ENCODE assay signal across 16 cellular contexts in genomic region chr11:78926633-78927347, GRCh38.
"Had no signal": no experiment of that assay in that cellular context is flagged by ENCODE, and none has a peak within 500 bp of the region (broad histone marks: within the 10 kb centered on the region; RNA-seq: fewer than 3 reads in every experiment).

No MANE protein-coding gene starts in this region.

- FAIRE-seq: bronchial epithelial cell, pancreas had no signal

- H3K27me3 ChIP-seq: pancreas, testis had no signal

- H3K9me3 Mint-ChIP-seq: activated CD4-positive, alpha-beta memory T cell treated with anti-CD3 and anti-CD28 coated beads for 36 hours; activated naive CD8-positive, alpha-beta T cell treated with anti-CD3 and anti-CD28 coated beads for 36 hours; activated T-cell treated with anti-CD3 and anti-CD28 coated beads, Interleukin-2, amount 50 U/mL, for 72 hours; nephron progenitor cell; T-cell had no signal

- H3K4me3 ChIP-seq: pancreas, testis had no signal

- H3K36me3 ChIP-seq: pancreas had no signal

- H3K4me3 Mint-ChIP-seq: activated CD4-positive, alpha-beta memory T cell treated with anti-CD3 and anti-CD28 coated beads for 36 hours; activated naive CD8-positive, alpha-beta T cell treated with anti-CD3 and anti-CD28 coated beads for 36 hours; activated T-cell treated with anti-CD3 and anti-CD28 coated beads, Interleukin-2, amount 50 U/mL, for 72 hours; nephron progenitor cell; T-cell had no signal

- DNase-seq: activated CD4-positive, alpha-beta memory T cell treated with anti-CD3 and anti-CD28 coated beads for 36 hours; activated gamma-delta T cell treated with Interleukin-2 at 50 U/mL for 16 hours; activated naive CD8-positive, alpha-beta T cell treated with anti-CD3 and anti-CD28 coated beads for 36 hours; activated T-cell treated with anti-CD3 and anti-CD28 coated beads, Interleukin-2, amount 50 U/mL, for 72 hours; aorta; effector CD4-positive, alpha-beta T cell; mammary epithelial cell; nephron progenitor cell; pancreas; stimulated activated CD4-positive, alpha-beta T cell treated with anti-CD3 and anti-CD28 coated beads, Interleukin-2, amount 100 ng/mL, for 48 hours; stimulated activated naive CD8-positive, alpha-beta T cell treated with anti-CD3 and anti-CD28 coated beads, Interleukin-15, Interleukin-2, amounts not matched to agents 100 U/mL and 50 U/mL, for 24 hours; T-cell; T1000; testis had no signal

- H3K4me1 ChIP-seq: pancreas, testis had no signal

- H3K9me3 ChIP-seq: pancreas, testis had no signal

- H3K4me1 Mint-ChIP-seq: activated naive CD8-positive, alpha-beta T cell treated with anti-CD3 and anti-CD28 coated beads for 36 hours; T-cell had no signal

- ATAC-seq: activated T-cell treated with anti-CD3 and anti-CD28 coated beads, Interleukin-2, amount 50 U/mL, for 72 hours; left lobe of liver; pancreas; stimulated activated naive CD8-positive, alpha-beta T cell treated with anti-CD3 and anti-CD28 coated beads, Interleukin-15, Interleukin-2, amounts not matched to agents 100 U/mL and 50 U/mL, for 24 hours; T-cell had no signal

- H3K27ac ChIP-seq: pancreas, testis had no signal

- H3K36me3 Mint-ChIP-seq: activated CD4-positive, alpha-beta memory T cell treated with anti-CD3 and anti-CD28 coated beads for 36 hours; activated naive CD8-positive, alpha-beta T cell treated with anti-CD3 and anti-CD28 coated beads for 36 hours; T-cell had no signal

- H3K27ac Mint-ChIP-seq: activated CD4-positive, alpha-beta memory T cell treated with anti-CD3 and anti-CD28 coated beads for 36 hours; activated naive CD8-positive, alpha-beta T cell treated with anti-CD3 and anti-CD28 coated beads for 36 hours; activated T-cell treated with anti-CD3 and anti-CD28 coated beads, Interleukin-2, amount 50 U/mL, for 72 hours; nephron progenitor cell; T-cell had no signal
